In the genomic region with DNA sequence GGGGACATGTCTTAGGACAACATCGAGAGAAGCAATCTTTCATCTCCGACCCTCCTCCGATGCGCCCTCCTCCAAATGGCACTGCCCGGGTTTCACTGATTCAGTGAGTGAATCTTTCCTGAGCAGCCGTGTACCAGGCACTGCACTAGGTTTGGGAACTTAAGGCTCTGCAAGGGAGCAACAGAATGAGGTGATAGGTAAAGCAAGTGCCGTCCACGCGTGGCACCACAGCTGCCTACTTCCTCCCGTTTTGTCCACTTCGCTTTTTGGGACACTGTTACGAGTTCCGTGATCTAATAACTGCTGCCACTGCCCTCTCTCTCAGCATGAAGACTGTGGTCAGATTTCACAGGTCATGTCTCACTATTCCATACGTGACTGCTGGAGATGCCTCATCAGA, we compare ENCODE assay signal across 28 cellular contexts.
"Had no signal": no experiment of that assay in that cellular context is flagged by ENCODE, and none has a peak within 500 bp of the region (broad histone marks: within the 10 kb centered on the region; RNA-seq: fewer than 3 reads in every experiment).

No MANE protein-coding gene starts in this region.

- H3K27ac Mint-ChIP-seq: mesothelial cell of epicardium; naive B cell; natural killer cell treated with Interleukin-12 subunit alpha and Interleukin-12 subunit beta and Interleukin-15 and Interleukin-18, amount 100 ng/mL, for 72 hours; neural progenitor cell; stimulated activated naive B cell treated with anti-CD40 and anti-IgM and Interleukin-4, amounts not matched to agents 10 μg/mL and 1 μg/mL and 100 μg/mL, for 72 hours had no signal

- H3K79me2 ChIP-seq: hepatocyte had no signal

- H3K36me3 ChIP-seq: esophagus muscularis mucosa, gastroesophageal sphincter, heart left ventricle, neural progenitor cell, ovary, right lobe of liver, tibial artery, upper lobe of left lung had no signal

- H3K9ac ChIP-seq: neural progenitor cell had no signal

- H3K27me3 ChIP-seq: foreskin keratinocyte, neural progenitor cell, ovary, right lobe of liver, testis, upper lobe of left lung had no signal

- DNase-seq: effector memory CD4-positive, alpha-beta T cell; foreskin keratinocyte; heart left ventricle; kidney; mesenchymal stem cell; mucosa of descending colon; naive B cell; ovary; right lobe of liver; small intestine; stimulated activated CD4-positive, alpha-beta T cell treated with anti-CD3 and anti-CD28 coated beads, Interleukin-15, amount 100 ng/mL, for 24 hours; stimulated activated CD4-positive, alpha-beta T cell treated with anti-CD3 and anti-CD28 coated beads, Interleukin-2, amount 100 ng/mL, for 48 hours; stimulated activated naive B cell treated with anti-CD40 and anti-IgM and Interleukin-4, amounts not matched to agents 10 μg/mL and 1 μg/mL and 100 μg/mL, for 72 hours; stimulated activated naive CD8-positive, alpha-beta T cell treated with anti-CD3 and anti-CD28 coated beads, Interleukin-15, amount 100 ng/mL, for 72 hours; tibial artery; upper lobe of left lung had no signal

- ATAC-seq: foreskin keratinocyte; gastroesophageal sphincter; heart left ventricle; left lobe of liver; mucosa of descending colon; natural killer cell treated with Interleukin-12 subunit alpha and Interleukin-12 subunit beta and Interleukin-15 and Interleukin-18, amount 100 ng/mL, for 72 hours; stimulated activated naive B cell treated with anti-CD40 and anti-IgM and Interleukin-4, amounts not matched to agents 10 μg/mL and 1 μg/mL and 100 μg/mL, for 72 hours; stimulated activated naive CD8-positive, alpha-beta T cell treated with anti-CD3 and anti-CD28 coated beads, Interleukin-15, amount 100 ng/mL, for 72 hours had no signal

- H3K4me1 Mint-ChIP-seq: mesothelial cell of epicardium; naive B cell; stimulated activated naive B cell treated with anti-CD40 and anti-IgM and Interleukin-4, amounts not matched to agents 10 μg/mL and 1 μg/mL and 100 μg/mL, for 72 hours had no signal

- H3K4me2 ChIP-seq: hepatocyte, neural progenitor cell had no signal

- H2AFZ ChIP-seq: hepatocyte, neural progenitor cell had no signal

- H3K27ac ChIP-seq: foreskin keratinocyte, heart left ventricle, hepatocyte, neural progenitor cell, ovary, right lobe of liver, tibial artery, upper lobe of left lung had no signal

- H3K4me1 ChIP-seq: esophagus muscularis mucosa, foreskin keratinocyte, gastroesophageal sphincter, heart left ventricle, right lobe of liver, tibial artery, upper lobe of left lung had no signal

- H3K4me3 Mint-ChIP-seq: mesothelial cell of epicardium; naive B cell; natural killer cell treated with Interleukin-12 subunit alpha and Interleukin-12 subunit beta and Interleukin-15 and Interleukin-18, amount 100 ng/mL, for 72 hours; neural progenitor cell; stimulated activated naive B cell treated with anti-CD40 and anti-IgM and Interleukin-4, amounts not matched to agents 10 μg/mL and 1 μg/mL and 100 μg/mL, for 72 hours; stimulated activated naive CD8-positive, alpha-beta T cell treated with anti-CD3 and anti-CD28 coated beads, Interleukin-15, amount 100 ng/mL, for 72 hours had no signal

- H3K9me3 ChIP-seq: ovary, right lobe of liver, testis had no signal

- H3K36me3 Mint-ChIP-seq: mesothelial cell of epicardium, neural progenitor cell had no signal

- FAIRE-seq: colon, endothelial cell of umbilical vein, kidney, small intestine, urothelium cell line had no signal

- H3K4me3 ChIP-seq: esophagus muscularis mucosa, gastroesophageal sphincter, heart left ventricle, hepatocyte, lung, mucosa of descending colon, neural progenitor cell, ovary, right lobe of liver, testis, tibial artery, upper lobe of left lung had no signal
